9 cellular contexts compared by ENCODE assay signal in the genomic region with DNA sequence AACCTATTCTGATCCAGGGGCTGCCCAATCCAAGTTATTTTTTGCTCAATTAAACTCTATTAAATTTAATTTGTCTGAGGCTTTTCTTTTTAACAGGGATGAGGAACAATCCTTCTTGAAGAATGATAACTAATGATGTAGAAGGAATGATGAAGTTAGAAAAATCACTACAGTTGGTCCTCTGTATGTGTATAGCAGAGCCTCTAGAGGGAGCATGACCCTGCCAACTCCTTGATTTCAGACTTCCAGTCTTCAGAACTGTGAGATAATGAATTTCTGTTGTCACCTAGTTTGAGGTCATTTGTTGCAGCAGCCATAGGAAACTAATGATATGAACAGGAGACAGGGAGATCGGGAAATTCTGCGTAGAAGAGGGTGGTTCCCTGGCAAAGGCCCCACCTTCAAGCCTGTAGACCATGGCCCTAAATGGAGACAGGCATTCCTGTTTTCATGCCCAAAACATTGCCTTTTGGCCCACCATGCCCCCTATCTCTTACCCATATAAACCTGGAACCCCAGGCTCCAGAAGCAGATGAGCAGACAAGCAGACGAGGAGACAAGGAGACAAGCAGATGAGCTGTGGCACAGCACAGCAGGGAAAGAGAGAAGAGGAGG. TPM values are rescaled to one million over a fixed set of nuclear protein-coding genes. Genes with fewer than 3 reads are reported as not detected.
A peak's percentile ranks its signal among the peaks of the same experiment; 100 is the strongest.
DNase-seq lines count a peak whose midpoint lies in the region; ATAC-seq and TF ChIP-seq lines count a peak whose summit lies in the region.
"Had no signal": no experiment of that assay in that cellular context is flagged by ENCODE, and none has a peak within 500 bp of the region (broad histone marks: within the 10 kb centered on the region; RNA-seq: fewer than 3 reads in every experiment).

No MANE protein-coding gene starts in this region.

- TF ChIP-seq POLR2A in erythroblast (IDR thresholded peaks at IDR 0.05; ENCODE audit: low read length), result no peak

- peak; percentile 47 for ATAC-seq in activated CD8-positive, alpha-beta memory T cell treated with anti-CD3 and anti-CD28 coated beads, Interleukin-2, amount 10 ng/mL, durations not matched to agents 7 days and 5 days
- ATAC-seq in stimulated activated naive B cell treated with anti-CD40 and anti-IgM and Interleukin-4, amounts not matched to agents 10 μg/mL and 1 μg/mL and 100 μg/mL, for 72 hours (replicated peaks), result peak; percentile 58 to 70
- no peak for ATAC-seq in activated naive CD8-positive, alpha-beta T cell treated with anti-CD3 and anti-CD28 coated beads, Interleukin-2, amount 50 U/mL, for 24 hours
- no peak for ATAC-seq in HG03460 (IDR thresholded peaks at IDR 0.05; ENCODE audit: unreplicated experiment)

- H3K4me3 Mint-ChIP-seq in activated CD8-positive, alpha-beta memory T cell treated with anti-CD3 and anti-CD28 coated beads, Interleukin-2, amount 10 ng/mL, durations not matched to agents 7 days and 5 days, result no peak overlapping the region
- H3K4me3 Mint-ChIP-seq in stimulated activated naive B cell treated with anti-CD40 and anti-IgM and Interleukin-4, amounts not matched to agents 10 μg/mL and 1 μg/mL and 100 μg/mL, for 72 hours, result no peak overlapping the region
- no peak overlapping the region for H3K4me3 Mint-ChIP-seq in activated naive CD8-positive, alpha-beta T cell treated with anti-CD3 and anti-CD28 coated beads, Interleukin-2, amount 50 U/mL, for 24 hours
- H3K4me3 Mint-ChIP-seq in mesothelial cell of epicardium, result no peak overlapping the region

- CTCF ChIA-PET in activated CD8-positive, alpha-beta memory T cell treated with anti-CD3 and anti-CD28 coated beads, Interleukin-2, amount 10 ng/mL, durations not matched to agents 7 days and 5 days (lab: Charles Lee), result interaction anchor here (1.2 to 2.0 kb wide), 2 partner anchors 10 to 181 kb away, joined by 5 read pairs; no protein-coding TSS in a partner anchor

- no peak overlapping the region for H3K27ac Mint-ChIP-seq in activated CD8-positive, alpha-beta memory T cell treated with anti-CD3 and anti-CD28 coated beads, Interleukin-2, amount 10 ng/mL, durations not matched to agents 7 days and 5 days
- no peak overlapping the region for H3K27ac Mint-ChIP-seq in stimulated activated naive B cell treated with anti-CD40 and anti-IgM and Interleukin-4, amounts not matched to agents 10 μg/mL and 1 μg/mL and 100 μg/mL, for 72 hours
- no peak overlapping the region for H3K27ac Mint-ChIP-seq in activated naive CD8-positive, alpha-beta T cell treated with anti-CD3 and anti-CD28 coated beads, Interleukin-2, amount 50 U/mL, for 24 hours
- no peak overlapping the region for H3K27ac Mint-ChIP-seq in mesothelial cell of epicardium

- H3K4me1 Mint-ChIP-seq in activated CD8-positive, alpha-beta memory T cell treated with anti-CD3 and anti-CD28 coated beads, Interleukin-2, amount 10 ng/mL, durations not matched to agents 7 days and 5 days, result no peaks in the 10 kb centered on the region
- H3K4me1 Mint-ChIP-seq in stimulated activated naive B cell treated with anti-CD40 and anti-IgM and Interleukin-4, amounts not matched to agents 10 μg/mL and 1 μg/mL and 100 μg/mL, for 72 hours, result no peaks in the 10 kb centered on the region
- no peaks in the 10 kb centered on the region for H3K4me1 Mint-ChIP-seq in activated naive CD8-positive, alpha-beta T cell treated with anti-CD3 and anti-CD28 coated beads, Interleukin-2, amount 50 U/mL, for 24 hours
- no peaks in the 10 kb centered on the region for H3K4me1 Mint-ChIP-seq in mesothelial cell of epicardium

- no peaks in the 10 kb centered on the region for H3K36me3 Mint-ChIP-seq in activated CD8-positive, alpha-beta memory T cell treated with anti-CD3 and anti-CD28 coated beads, Interleukin-2, amount 10 ng/mL, durations not matched to agents 7 days and 5 days
- no peaks in the 10 kb centered on the region for H3K36me3 Mint-ChIP-seq in stimulated activated naive B cell treated with anti-CD40 and anti-IgM and Interleukin-4, amounts not matched to agents 10 μg/mL and 1 μg/mL and 100 μg/mL, for 72 hours
- no peaks in the 10 kb centered on the region for H3K36me3 Mint-ChIP-seq in activated naive CD8-positive, alpha-beta T cell treated with anti-CD3 and anti-CD28 coated beads, Interleukin-2, amount 50 U/mL, for 24 hours (ENCODE audit: low read depth)
- H3K36me3 Mint-ChIP-seq in mesothelial cell of epicardium, result no peaks in the 10 kb centered on the region

- peaks cover 7% of the 10 kb centered on the region for H3K27me3 Mint-ChIP-seq in activated CD8-positive, alpha-beta memory T cell treated with anti-CD3 and anti-CD28 coated beads, Interleukin-2, amount 10 ng/mL, durations not matched to agents 7 days and 5 days
- no peaks in the 10 kb centered on the region for H3K27me3 Mint-ChIP-seq in stimulated activated naive B cell treated with anti-CD40 and anti-IgM and Interleukin-4, amounts not matched to agents 10 μg/mL and 1 μg/mL and 100 μg/mL, for 72 hours
- no peaks in the 10 kb centered on the region for H3K27me3 Mint-ChIP-seq in activated naive CD8-positive, alpha-beta T cell treated with anti-CD3 and anti-CD28 coated beads, Interleukin-2, amount 50 U/mL, for 24 hours
- peaks cover 2% of the 10 kb centered on the region for H3K27me3 Mint-ChIP-seq in mesothelial cell of epicardium (ENCODE audit: low read depth)

- TF ChIP-seq CTCF in mesothelial cell of epicardium (IDR thresholded peaks at IDR 0.05; ENCODE audit: unreplicated experiment), result no peak

- DNase-seq in activated CD8-positive, alpha-beta memory T cell treated with anti-CD3 and anti-CD28 coated beads, Interleukin-2, amount 10 ng/mL, durations not matched to agents 7 days and 5 days, result no peak
- DNase-seq in activated CD8-positive, alpha-beta memory T cell treated with anti-CD3 and anti-CD28 coated beads for 24 hours, result no peak
- peak; percentile 42 for DNase-seq in NAMALWA (ENCODE audit: low spot score)
- DNase-seq in erythroblast (lab: John Stamatoyannopoulos, UW), result peak; percentile 9 to 29
- no peak for DNase-seq in stimulated activated naive B cell treated with anti-CD40 and anti-IgM and Interleukin-4, amounts not matched to agents 10 μg/mL and 1 μg/mL and 100 μg/mL, for 72 hours
- DNase-seq in activated naive CD8-positive, alpha-beta T cell treated with anti-CD3 and anti-CD28 coated beads, Interleukin-2, amount 50 U/mL, for 24 hours, result no peak
- no peak for DNase-seq in mesothelial cell of epicardium (ENCODE audit: low spot score in 2 of 2, unreplicated experiment in 2 of 2)
- DNase-seq: DMS153 had no signal

- H3K9me3 Mint-ChIP-seq in activated CD8-positive, alpha-beta memory T cell treated with anti-CD3 and anti-CD28 coated beads, Interleukin-2, amount 10 ng/mL, durations not matched to agents 7 days and 5 days (ENCODE audit: low read depth), result no peaks in the 10 kb centered on the region
- H3K9me3 Mint-ChIP-seq in stimulated activated naive B cell treated with anti-CD40 and anti-IgM and Interleukin-4, amounts not matched to agents 10 μg/mL and 1 μg/mL and 100 μg/mL, for 72 hours, result no peaks in the 10 kb centered on the region
- no peaks in the 10 kb centered on the region for H3K9me3 Mint-ChIP-seq in activated naive CD8-positive, alpha-beta T cell treated with anti-CD3 and anti-CD28 coated beads, Interleukin-2, amount 50 U/mL, for 24 hours
- H3K9me3 Mint-ChIP-seq in mesothelial cell of epicardium, result no peaks in the 10 kb centered on the region

RNA-seq across cellular contexts. Expression of a gene that starts 7.7 kb away (rescaled TPM):
- total RNA-seq in activated CD8-positive, alpha-beta memory T cell treated with anti-CD3 and anti-CD28 coated beads, Interleukin-2, amount 10 ng/mL, durations not matched to agents 7 days and 5 days, result 10 to 100 TPM in 1 of 2 experiments, 1 to 10 TPM in 1; 8.0 to 11.6 TPM
- total RNA-seq in mesothelial cell of epicardium, result 62.6 to 64.9 TPM (median 63.0 TPM) in 3 replicates

RNA-seq across cellular contexts. Expression of a gene that starts 55.1 kb away (rescaled TPM):
- total RNA-seq in activated CD8-positive, alpha-beta memory T cell treated with anti-CD3 and anti-CD28 coated beads, Interleukin-2, amount 10 ng/mL, durations not matched to agents 7 days and 5 days, result 1 to 10 TPM in 1 of 2 experiments, under 1 TPM in 1; 0.55 to 1.9 TPM
- total RNA-seq in mesothelial cell of epicardium, result 4.3 to 4.7 TPM (median 4.5 TPM) in 3 replicates

Comparison
In these comparisons a context has a peak if more than half of its experiments do, and no peak if none do; other contexts are left out.
1. ATAC-seq: peak in activated CD8-positive, alpha-beta memory T cell treated with anti-CD3 and anti-CD28 coated beads, Interleukin-2, amount 10 ng/mL, durations not matched to agents 7 days and 5 days (single experiment) and stimulated activated naive B cell treated with anti-CD40 and anti-IgM and Interleukin-4, amounts not matched to agents 10 μg/mL and 1 μg/mL and 100 μg/mL, for 72 hours (2 of 2); none in activated naive CD8-positive, alpha-beta T cell treated with anti-CD3 and anti-CD28 coated beads, Interleukin-2, amount 50 U/mL, for 24 hours (single experiment) and HG03460 (single experiment).
2. DNase-seq: peak in NAMALWA (single experiment) and erythroblast (2 of 2); none in activated CD8-positive, alpha-beta memory T cell treated with anti-CD3 and anti-CD28 coated beads, Interleukin-2, amount 10 ng/mL, durations not matched to agents 7 days and 5 days (single experiment), activated CD8-positive, alpha-beta memory T cell treated with anti-CD3 and anti-CD28 coated beads for 24 hours (single experiment), stimulated activated naive B cell treated with anti-CD40 and anti-IgM and Interleukin-4, amounts not matched to agents 10 μg/mL and 1 μg/mL and 100 μg/mL, for 72 hours (single experiment), activated naive CD8-positive, alpha-beta T cell treated with anti-CD3 and anti-CD28 coated beads, Interleukin-2, amount 50 U/mL, for 24 hours (single experiment) and mesothelial cell of epicardium (0 of 2).